Comparison of ENCODE assay signal across 20 cellular contexts in genomic region chr9:68335935-68336334, GRCh38. TPM values are rescaled to one million over a fixed set of nuclear protein-coding genes. Genes with fewer than 3 reads are reported as not detected.
"Had no signal": no experiment of that assay in that cellular context is flagged by ENCODE, and none has a peak within 500 bp of the region (broad histone marks: within the 10 kb centered on the region; RNA-seq: fewer than 3 reads in every experiment).

No MANE protein-coding gene starts in this region.

RNA-seq across cellular contexts. Expression of gene PGM5, which starts 20.5 kb away (rescaled TPM):
- total RNA-seq: chondrocyte, epithelial cell of proximal tubule, foreskin keratinocyte, osteocyte had no signal
- polyA plus RNA-seq: foreskin keratinocyte had no signal

RNA-seq across cellular contexts. Expression of gene FOXD4L3, which starts 33.3 kb away (rescaled TPM):
- total RNA-seq: chondrocyte, colonic mucosa, endothelial cell of umbilical vein, epithelial cell of proximal tubule, esophagus muscularis mucosa, gastroesophageal sphincter, heart left ventricle, hepatocyte, kidney, left ventricle myocardium inferior, mononuclear cell, natural killer cell, osteocyte, prostate gland, right atrium auricular region, sigmoid colon, skeletal muscle tissue, ureter had no signal
- polyA plus RNA-seq: endothelial cell of umbilical vein, fibroblast of lung, foreskin keratinocyte, heart left ventricle, hepatocyte had no signal
